In genomic region chr17:7034955-7035590, GRCh38 we compare ENCODE assay signal across 8 cellular contexts. TPM values are rescaled to one million over a fixed set of nuclear protein-coding genes. Genes with fewer than 3 reads are reported as not detected.
DNase-seq lines count a peak whose midpoint lies in the region; ATAC-seq, FAIRE-seq and TF ChIP-seq lines count a peak whose summit lies in the region.

No MANE protein-coding gene starts in this region.

- H3K4me3 Mint-ChIP-seq in activated T-cell treated with anti-CD3 and anti-CD28 coated beads, Interleukin-2, amount 50 U/mL, for 24 hours = peak overlapping the region; percentile 95

- H3K9me3 ChIP-seq in lung (ENCODE audit: control insufficient read depth in 2 of 2, insufficient read depth in 1 of 2, low read length in 1 of 2) = no peaks in the 10 kb centered on the region
- H3K9me3 ChIP-seq in tibial artery = no peaks in the 10 kb centered on the region

- H3K36me3 ChIP-seq in bronchial epithelial cell (ENCODE audit: control insufficient read depth, insufficient read depth, low read length) = no peaks in the 10 kb centered on the region
- H3K36me3 ChIP-seq in lung (ENCODE audit: control insufficient read depth in 2 of 2, insufficient read depth in 2 of 2, low read length in 2 of 2) = no peaks in the 10 kb centered on the region
- H3K36me3 ChIP-seq in tibial artery = no peaks in the 10 kb centered on the region

- H3K27ac ChIP-seq in lung (ENCODE audit: low read depth in 1 of 2, low read length in 1 of 2) (peak overlapping the region; percentile 29 to 92), tibial artery (peak overlapping the region; percentile 34 to 45)

- H3K4me1 ChIP-seq in lung (ENCODE audit: control insufficient read depth in 2 of 2, insufficient read depth in 2 of 2, low read length in 2 of 2) (peaks cover 0 to 8% of the 10 kb centered on the region in 2 donors), tibial artery (peaks cover 0 to 19% (median 9%) of the 10 kb centered on the region in 4 donors)

- DNase-seq in activated T-cell treated with anti-CD3 and anti-CD28 coated beads, Interleukin-2, amount 50 U/mL, for 24 hours = no peak
- no peak for DNase-seq in activated T-cell treated with anti-CD3 and anti-CD28 coated beads, Interleukin-2, amount 50 U/mL, for 48 hours
- DNase-seq in Kasumi-1 (lab: John Stamatoyannopoulos, UW) (peak; percentile 24 to 45), bronchial epithelial cell (ENCODE audit: low read depth) (no peak), lung (ENCODE audit: low spot score) (no peak), tibial artery (no peak), GM19240 (ENCODE audit: insufficient read length, low spot score) (no peak)

- peak overlapping the region; percentile 98 for H3K27ac Mint-ChIP-seq in activated T-cell treated with anti-CD3 and anti-CD28 coated beads, Interleukin-2, amount 50 U/mL, for 24 hours

- 6 to 8% methylated on average over 7 of the region's 7 CpGs for WGBS in lung, 2 donors

- intact Hi-C loops in tibial artery (cut with DNase I; ENCODE audit: low total_unique reads) = no loop called here

- H3K36me3 Mint-ChIP-seq in activated T-cell treated with anti-CD3 and anti-CD28 coated beads, Interleukin-2, amount 50 U/mL, for 24 hours (ENCODE audit: low read depth) = peaks cover 13% of the 10 kb centered on the region

- no peak for FAIRE-seq in bronchial epithelial cell (lab: Jason Lieb, UNC)

- H3K27me3 ChIP-seq in bronchial epithelial cell (ENCODE audit: control insufficient read depth, insufficient read depth, low read length) (no peaks in the 10 kb centered on the region), lung (ENCODE audit: control insufficient read depth, insufficient read depth) (no peaks in the 10 kb centered on the region), tibial artery (peaks cover 0 to 56% of the 10 kb centered on the region in 2 donors)

- H3K4me1 Mint-ChIP-seq in activated T-cell treated with anti-CD3 and anti-CD28 coated beads, Interleukin-2, amount 50 U/mL, for 24 hours (ENCODE audit: low read depth) = peaks cover 64% of the 10 kb centered on the region

- H3K27me3 Mint-ChIP-seq in activated T-cell treated with anti-CD3 and anti-CD28 coated beads, Interleukin-2, amount 50 U/mL, for 24 hours = no peaks in the 10 kb centered on the region

- H3K9me3 Mint-ChIP-seq in activated T-cell treated with anti-CD3 and anti-CD28 coated beads, Interleukin-2, amount 50 U/mL, for 24 hours = peaks cover 2% of the 10 kb centered on the region

- peak overlapping the region; percentile 53 for H3K4me3 ChIP-seq in bronchial epithelial cell (ENCODE audit: low read depth, low read length)
- peak overlapping the region; percentile 36 for H3K4me3 ChIP-seq in lung
- H3K4me3 ChIP-seq in tibial artery = peak overlapping the region; percentile 43 to 51

- ATAC-seq in lung (ENCODE audit: insufficient read depth, low FRiP score) = peak; percentile 1
- ATAC-seq in GM21737 (IDR thresholded peaks at IDR 0.05; ENCODE audit: unreplicated experiment) = no peak

- TF ChIP-seq CTCF in bronchial epithelial cell (IDR thresholded peaks at IDR 0.05; ENCODE audit: insufficient read depth, low read length, severe bottlenecking) (no peak), lung (IDR thresholded peaks at IDR 0.05; ENCODE audit: control extremely low read depth, extremely low read depth) (no peak), tibial artery (IDR thresholded peaks at IDR 0.05) (no peak)

RNA-seq across cellular contexts. Expression of gene SLC16A13, which starts 0.7 kb away (rescaled TPM):
- 0.26 and 1.2 TPM in 2 replicates for total RNA-seq in bronchial epithelial cell
- total RNA-seq in lung = 10 to 100 TPM in 1 of 2 donors, 1 to 10 TPM in 1; 1.3 to 23.6 TPM
- polyA plus RNA-seq in lung = 1 to 10 TPM; 4.8 to 7.9 TPM

RNA-seq across cellular contexts. Expression of gene SLC16A11, which starts 8.8 kb away (rescaled TPM):
- 0.38 TPM in 1 of 2 replicates, not detected in the other for total RNA-seq in bronchial epithelial cell
- total RNA-seq in lung = 1 to 10 TPM; 5.5 to 7.5 TPM
- 1 to 10 TPM; 1.9 to 8.9 TPM for polyA plus RNA-seq in lung

RNA-seq across cellular contexts. Expression of gene BCL6B, which starts 12.2 kb away (rescaled TPM):
- not detected in 2 replicates for total RNA-seq in bronchial epithelial cell
- total RNA-seq in lung = 10 to 100 TPM; 15.6 to 55.6 TPM
- polyA plus RNA-seq in lung = 10 to 100 TPM; 14.5 to 15.4 TPM

RNA-seq across cellular contexts. Expression of gene RNASEK, which starts 22.6 kb away (rescaled TPM):
- 5.3 and 25.5 TPM in 2 replicates for total RNA-seq in bronchial epithelial cell
- 100 to 1,000 TPM; 118 to 270 TPM for total RNA-seq in lung
- polyA plus RNA-seq in lung = 100 to 1,000 TPM; 528 to 550 TPM

RNA-seq across cellular contexts. Expression of gene ALOX12, which starts 39.2 kb away (rescaled TPM):
- 0.26 and 1.2 TPM in 2 replicates for total RNA-seq in bronchial epithelial cell
- under 1 TPM; 0.21 to 0.68 TPM for total RNA-seq in lung
- polyA plus RNA-seq in lung = under 1 TPM; 0.22 to 0.95 TPM

Comparison
In these comparisons a context has a peak if more than half of its experiments do, and no peak if none do; other contexts are left out.
1. DNase-seq: peak in Kasumi-1 (2 of 2); none in activated T-cell treated with anti-CD3 and anti-CD28 coated beads, Interleukin-2, amount 50 U/mL, for 24 hours (single experiment), activated T-cell treated with anti-CD3 and anti-CD28 coated beads, Interleukin-2, amount 50 U/mL, for 48 hours (0 of 2), bronchial epithelial cell (single experiment), lung (single experiment), tibial artery (0 of 2) and GM19240 (single experiment).
2. RNA of gene BCL6B, which starts 12.2 kb away (total RNA-seq): 15.6 to 55.6 TPM in lung; not detected in bronchial epithelial cell; every median in the first group is over 10 times any median in the second.
3. Peak in every context shown above with its lines, with median percentiles within 50 percentile points of each other: H3K4me3 ChIP-seq.